1 cellular context compared by ENCODE assay signal in genomic region chr16:66758086-66758485, GRCh38.
TF ChIP-seq lines count a peak whose summit lies in the region.

No MANE protein-coding gene starts in this region.

TF ChIP-seq in HepG2, 621 proteins besides CTCF, POLR2A, EP300 and RAD21:
- no peak for TF ChIP-seq ZNF138 (CRISPR knock-in tag; IDR thresholded peaks at IDR 0.05; ENCODE audit: low read depth)
- TF ChIP-seq ZNF557 (CRISPR knock-in tag; IDR thresholded peaks at IDR 0.05): no peak
- no peak for TF ChIP-seq ARNTL (CRISPR knock-in tag; IDR thresholded peaks at IDR 0.05)
- TF ChIP-seq ZSCAN29 (CRISPR knock-in tag; conservative IDR thresholded peaks at IDR 0.05): no peak
- no peak for TF ChIP-seq FOXO1 (CRISPR knock-in tag; IDR thresholded peaks at IDR 0.05)
- TF ChIP-seq ZNF160 (CRISPR knock-in tag; IDR thresholded peaks at IDR 0.05): no peak
- TF ChIP-seq HDAC1 (CRISPR knock-in tag; IDR thresholded peaks at IDR 0.05): no peak
- TF ChIP-seq, protein P1, sequence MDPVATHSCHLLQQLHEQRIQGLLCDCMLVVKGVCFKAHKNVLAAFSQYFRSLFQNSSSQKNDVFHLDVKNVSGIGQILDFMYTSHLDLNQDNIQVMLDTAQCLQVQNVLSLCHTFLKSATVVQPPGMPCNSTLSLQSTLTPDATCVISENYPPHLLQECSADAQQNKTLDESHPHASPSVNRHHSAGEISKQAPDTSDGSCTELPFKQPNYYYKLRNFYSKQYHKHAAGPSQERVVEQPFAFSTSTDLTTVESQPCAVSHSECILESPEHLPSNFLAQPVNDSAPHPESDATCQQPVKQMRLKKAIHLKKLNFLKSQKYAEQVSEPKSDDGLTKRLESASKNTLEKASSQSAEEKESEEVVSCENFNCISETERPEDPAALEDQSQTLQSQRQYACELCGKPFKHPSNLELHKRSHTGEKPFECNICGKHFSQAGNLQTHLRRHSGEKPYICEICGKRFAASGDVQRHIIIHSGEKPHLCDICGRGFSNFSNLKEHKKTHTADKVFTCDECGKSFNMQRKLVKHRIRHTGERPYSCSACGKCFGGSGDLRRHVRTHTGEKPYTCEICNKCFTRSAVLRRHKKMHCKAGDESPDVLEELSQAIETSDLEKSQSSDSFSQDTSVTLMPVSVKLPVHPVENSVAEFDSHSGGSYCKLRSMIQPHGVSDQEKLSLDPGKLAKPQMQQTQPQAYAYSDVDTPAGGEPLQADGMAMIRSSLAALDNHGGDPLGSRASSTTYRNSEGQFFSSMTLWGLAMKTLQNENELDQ (CRISPR knock-in tag; IDR thresholded peaks at IDR 0.05; ENCODE audit: borderline replicate concordance): no peak
- TF ChIP-seq, protein P2, sequence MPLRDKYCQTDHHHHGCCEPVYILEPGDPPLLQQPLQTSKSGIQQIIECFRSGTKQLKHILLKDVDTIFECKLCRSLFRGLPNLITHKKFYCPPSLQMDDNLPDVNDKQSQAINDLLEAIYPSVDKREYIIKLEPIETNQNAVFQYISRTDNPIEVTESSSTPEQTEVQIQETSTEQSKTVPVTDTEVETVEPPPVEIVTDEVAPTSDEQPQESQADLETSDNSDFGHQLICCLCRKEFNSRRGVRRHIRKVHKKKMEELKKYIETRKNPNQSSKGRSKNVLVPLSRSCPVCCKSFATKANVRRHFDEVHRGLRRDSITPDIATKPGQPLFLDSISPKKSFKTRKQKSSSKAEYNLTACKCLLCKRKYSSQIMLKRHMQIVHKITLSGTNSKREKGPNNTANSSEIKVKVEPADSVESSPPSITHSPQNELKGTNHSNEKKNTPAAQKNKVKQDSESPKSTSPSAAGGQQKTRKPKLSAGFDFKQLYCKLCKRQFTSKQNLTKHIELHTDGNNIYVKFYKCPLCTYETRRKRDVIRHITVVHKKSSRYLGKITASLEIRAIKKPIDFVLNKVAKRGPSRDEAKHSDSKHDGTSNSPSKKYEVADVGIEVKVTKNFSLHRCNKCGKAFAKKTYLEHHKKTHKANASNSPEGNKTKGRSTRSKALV (CRISPR knock-in tag; IDR thresholded peaks at IDR 0.05): no peak
- TF ChIP-seq YY1 (IDR thresholded peaks at IDR 0.05; ENCODE audit: insufficient read depth, insufficient replicate concordance, low read depth, low read length): no peak
- no peak for TF ChIP-seq KDM5B (CRISPR knock-in tag; IDR thresholded peaks at IDR 0.05; ENCODE audit: borderline replicate concordance)
- TF ChIP-seq, protein P3, sequence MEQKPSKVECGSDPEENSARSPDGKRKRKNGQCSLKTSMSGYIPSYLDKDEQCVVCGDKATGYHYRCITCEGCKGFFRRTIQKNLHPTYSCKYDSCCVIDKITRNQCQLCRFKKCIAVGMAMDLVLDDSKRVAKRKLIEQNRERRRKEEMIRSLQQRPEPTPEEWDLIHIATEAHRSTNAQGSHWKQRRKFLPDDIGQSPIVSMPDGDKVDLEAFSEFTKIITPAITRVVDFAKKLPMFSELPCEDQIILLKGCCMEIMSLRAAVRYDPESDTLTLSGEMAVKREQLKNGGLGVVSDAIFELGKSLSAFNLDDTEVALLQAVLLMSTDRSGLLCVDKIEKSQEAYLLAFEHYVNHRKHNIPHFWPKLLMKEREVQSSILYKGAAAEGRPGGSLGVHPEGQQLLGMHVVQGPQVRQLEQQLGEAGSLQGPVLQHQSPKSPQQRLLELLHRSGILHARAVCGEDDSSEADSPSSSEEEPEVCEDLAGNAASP (CRISPR knock-in tag; IDR thresholded peaks at IDR 0.05; ENCODE audit: borderline replicate concordance): no peak
- no peak for TF ChIP-seq FOSL2 (CRISPR knock-in tag; IDR thresholded peaks at IDR 0.05)
- TF ChIP-seq, protein P4, sequence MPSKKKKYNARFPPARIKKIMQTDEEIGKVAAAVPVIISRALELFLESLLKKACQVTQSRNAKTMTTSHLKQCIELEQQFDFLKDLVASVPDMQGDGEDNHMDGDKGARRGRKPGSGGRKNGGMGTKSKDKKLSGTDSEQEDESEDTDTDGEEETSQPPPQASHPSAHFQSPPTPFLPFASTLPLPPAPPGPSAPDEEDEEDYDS (CRISPR knock-in tag; IDR thresholded peaks at IDR 0.05): no peak
- no peak for TF ChIP-seq ZBTB1 (CRISPR knock-in tag; IDR thresholded peaks at IDR 0.05; ENCODE audit: borderline replicate concordance)
- TF ChIP-seq, protein P5, sequence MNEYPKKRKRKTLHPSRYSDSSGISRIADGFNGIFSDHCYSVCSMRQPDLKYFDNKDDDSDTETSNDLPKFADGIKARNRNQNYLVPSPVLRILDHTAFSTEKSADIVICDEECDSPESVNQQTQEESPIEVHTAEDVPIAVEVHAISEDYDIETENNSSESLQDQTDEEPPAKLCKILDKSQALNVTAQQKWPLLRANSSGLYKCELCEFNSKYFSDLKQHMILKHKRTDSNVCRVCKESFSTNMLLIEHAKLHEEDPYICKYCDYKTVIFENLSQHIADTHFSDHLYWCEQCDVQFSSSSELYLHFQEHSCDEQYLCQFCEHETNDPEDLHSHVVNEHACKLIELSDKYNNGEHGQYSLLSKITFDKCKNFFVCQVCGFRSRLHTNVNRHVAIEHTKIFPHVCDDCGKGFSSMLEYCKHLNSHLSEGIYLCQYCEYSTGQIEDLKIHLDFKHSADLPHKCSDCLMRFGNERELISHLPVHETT (CRISPR knock-in tag; conservative IDR thresholded peaks at IDR 0.05): no peak
- TF ChIP-seq MEF2D (CRISPR knock-in tag; IDR thresholded peaks at IDR 0.05): no peak
TF ChIP-seq in HepG2: peak in this region for 0.
